ENCODE assay signal across 1 cellular context in genomic region chr5:88833371-88834107, GRCh38.
TF ChIP-seq lines count a peak whose summit lies in the region.

No MANE protein-coding gene starts in this region.

TF ChIP-seq in K562, 482 proteins besides CTCF, POLR2A, EP300 and RAD21 (continued from another document):
- TF ChIP-seq RCOR1 (IDR thresholded peaks at IDR 0.05; ENCODE audit: borderline replicate concordance in 1 of 2, low read depth in 2 of 2, low read length in 2 of 2), result peak in 1 of 2 experiments; percentile 48; a peak in 1 of 4 replicates
- no peak for TF ChIP-seq POLR2AphosphoS5 (IDR thresholded peaks at IDR 0.05; ENCODE audit: control insufficient read depth, insufficient read depth, low read depth, low read length)
- peak; percentile 61 for TF ChIP-seq CBFA2T3 (IDR thresholded peaks at IDR 0.05)
- no peak for TF ChIP-seq ZBTB9 (CRISPR knock-in tag; IDR thresholded peaks at IDR 0.05)
- no peak for TF ChIP-seq CEBPG (CRISPR knock-in tag; IDR thresholded peaks at IDR 0.05)
- no peak for TF ChIP-seq CEBPG (tag; conservative IDR thresholded peaks at IDR 0.05 in 1 of 2, IDR thresholded peaks at IDR 0.05 in 1 of 2)
- no peak for TF ChIP-seq HMGN3 (IDR thresholded peaks at IDR 0.05; ENCODE audit: borderline replicate concordance, extremely low read depth, insufficient read length, low read depth, low read length)
- TF ChIP-seq SAP30 (IDR thresholded peaks at IDR 0.05; ENCODE audit: borderline replicate concordance, insufficient read depth, low read depth, low read length, poor library complexity, severe bottlenecking), result no peak
- no peak for TF ChIP-seq SOX6 (IDR thresholded peaks at IDR 0.05)
- TF ChIP-seq ZNF146 (CRISPR knock-in tag; IDR thresholded peaks at IDR 0.05; ENCODE audit: unreplicated experiment), result no peak
- TF ChIP-seq PHB2 (IDR thresholded peaks at IDR 0.05; ENCODE audit: low read depth), result no peak
- TF ChIP-seq ZNF212 (CRISPR knock-in tag; IDR thresholded peaks at IDR 0.05), result no peak
- TF ChIP-seq RBM17 (IDR thresholded peaks at IDR 0.05; ENCODE audit: borderline replicate concordance, low read depth, low read length), result no peak
- no peak for TF ChIP-seq CXXC5 (CRISPR knock-in tag; IDR thresholded peaks at IDR 0.05)
- peak; percentile 41; the same call in 1 of the 2 replicates for TF ChIP-seq NFE2 (IDR thresholded peaks at IDR 0.05; ENCODE audit: low read depth)
- peak; percentile 21; the same call in 1 of the 2 replicates for TF ChIP-seq TAL1 (IDR thresholded peaks at IDR 0.05)
- no peak for TF ChIP-seq POU5F1 (IDR thresholded peaks at IDR 0.05; ENCODE audit: borderline replicate concordance, low read depth, low read length, partially characterized antibody)
- TF ChIP-seq NR2C2 (CRISPR knock-in tag; IDR thresholded peaks at IDR 0.05), result no peak
- TF ChIP-seq NR2C2 (tag; IDR thresholded peaks at IDR 0.05), result no peak
- peak; percentile 94 to 95 for TF ChIP-seq KDM1A (IDR thresholded peaks at IDR 0.05)
- no peak for TF ChIP-seq JUND (IDR thresholded peaks at IDR 0.05; ENCODE audit: borderline replicate concordance, low read depth, low read length)
- no peak for TF ChIP-seq JUND (tag; IDR thresholded peaks at IDR 0.05; ENCODE audit: borderline replicate concordance, low read depth, low read length)
- TF ChIP-seq ZBTB11 (CRISPR knock-in tag; IDR thresholded peaks at IDR 0.05), result no peak
- no peak for TF ChIP-seq MAFG (tag; conservative IDR thresholded peaks at IDR 0.05)
- peak; percentile 30; the same call in 1 of the 2 replicates for TF ChIP-seq CBFA2T2 (conservative IDR thresholded peaks at IDR 0.05)
- no peak for TF ChIP-seq STAT6 (CRISPR knock-in tag; IDR thresholded peaks at IDR 0.05)
- no peak for TF ChIP-seq MAX (CRISPR knock-in tag; IDR thresholded peaks at IDR 0.05)
- TF ChIP-seq TEAD4 (IDR thresholded peaks at IDR 0.05; ENCODE audit: low read length), result peak; percentile 42; the same call in 1 of the 2 replicates
- TF ChIP-seq TEAD4 (CRISPR knock-in tag; IDR thresholded peaks at IDR 0.05; ENCODE audit: borderline replicate concordance), result no peak
- TF ChIP-seq CHAMP1 (IDR thresholded peaks at IDR 0.05), result no peak
- TF ChIP-seq IRF2 (CRISPR knock-in tag; IDR thresholded peaks at IDR 0.05), result no peak
